ENCODE assay signal across 17 cellular contexts in genomic region chr2:85263591-85263990, GRCh38.
"Had no signal": no experiment of that assay in that cellular context is flagged by ENCODE, and none has a peak within 500 bp of the region (broad histone marks: within the 10 kb centered on the region; RNA-seq: fewer than 3 reads in every experiment).

No MANE protein-coding gene starts in this region.

- H3K4me3 Mint-ChIP-seq: activated CD4-positive, alpha-beta T cell treated with anti-CD3 and anti-CD28 coated beads, Interleukin-2, amount 10 ng/mL, durations not matched to agents 7 days and 5 days; activated naive CD8-positive, alpha-beta T cell treated with anti-CD3 and anti-CD28 coated beads, Interleukin-2, amount 10 ng/mL, durations not matched to agents 7 days and 5 days; dendritic cell treated with granulocyte-macrophage colony-stimulating factor and Interleukin-4, amounts not matched to agents 40 ng/mL and 50 ng/mL, for 4 days; immature natural killer cell; stimulated activated naive B cell treated with anti-CD40 and anti-IgM and Interleukin-4, amounts not matched to agents 10 μg/mL and 1 μg/mL and 100 μg/mL, for 72 hours; T-helper 2 cell treated with Interferon-gamma antibody and Interleukin-4, amounts not matched to agents 5 μg/mL and 100 μg/mL, for 36 hours had no signal

- H3K9me3 Mint-ChIP-seq: activated CD4-positive, alpha-beta T cell treated with anti-CD3 and anti-CD28 coated beads, Interleukin-2, amount 10 ng/mL, durations not matched to agents 7 days and 5 days; activated naive CD8-positive, alpha-beta T cell treated with anti-CD3 and anti-CD28 coated beads, Interleukin-2, amount 10 ng/mL, durations not matched to agents 7 days and 5 days; dendritic cell treated with granulocyte-macrophage colony-stimulating factor and Interleukin-4, amounts not matched to agents 40 ng/mL and 50 ng/mL, for 4 days; immature natural killer cell; stimulated activated naive B cell treated with anti-CD40 and anti-IgM and Interleukin-4, amounts not matched to agents 10 μg/mL and 1 μg/mL and 100 μg/mL, for 72 hours; T-helper 2 cell treated with Interferon-gamma antibody and Interleukin-4, amounts not matched to agents 5 μg/mL and 100 μg/mL, for 36 hours had no signal

- H3K27ac ChIP-seq: skin epidermis had no signal

- H3K27me3 ChIP-seq: heart left ventricle, thyroid gland had no signal

- H3K36me3 ChIP-seq: heart left ventricle, thyroid gland had no signal

- H3K27me3 Mint-ChIP-seq: activated naive CD8-positive, alpha-beta T cell treated with anti-CD3 and anti-CD28 coated beads, Interleukin-2, amount 10 ng/mL, durations not matched to agents 7 days and 5 days had no signal

- H3K36me3 Mint-ChIP-seq: activated naive CD8-positive, alpha-beta T cell treated with anti-CD3 and anti-CD28 coated beads, Interleukin-2, amount 10 ng/mL, durations not matched to agents 7 days and 5 days; immature natural killer cell; stimulated activated naive B cell treated with anti-CD40 and anti-IgM and Interleukin-4, amounts not matched to agents 10 μg/mL and 1 μg/mL and 100 μg/mL, for 72 hours had no signal

- H3K4me3 ChIP-seq: heart left ventricle, skin epidermis, thyroid gland had no signal

- ATAC-seq: heart left ventricle; stimulated activated naive B cell treated with anti-CD40 and anti-IgM and Interleukin-4, amounts not matched to agents 10 μg/mL and 1 μg/mL and 100 μg/mL, for 72 hours had no signal

- H3K4me1 Mint-ChIP-seq: activated CD4-positive, alpha-beta T cell treated with anti-CD3 and anti-CD28 coated beads, Interleukin-2, amount 10 ng/mL, durations not matched to agents 7 days and 5 days; immature natural killer cell; stimulated activated naive B cell treated with anti-CD40 and anti-IgM and Interleukin-4, amounts not matched to agents 10 μg/mL and 1 μg/mL and 100 μg/mL, for 72 hours had no signal

- H3K27ac Mint-ChIP-seq: activated CD4-positive, alpha-beta T cell treated with anti-CD3 and anti-CD28 coated beads, Interleukin-2, amount 10 ng/mL, durations not matched to agents 7 days and 5 days; activated naive CD8-positive, alpha-beta T cell treated with anti-CD3 and anti-CD28 coated beads, Interleukin-2, amount 10 ng/mL, durations not matched to agents 7 days and 5 days; dendritic cell treated with granulocyte-macrophage colony-stimulating factor and Interleukin-4, amounts not matched to agents 40 ng/mL and 50 ng/mL, for 4 days; immature natural killer cell; stimulated activated naive B cell treated with anti-CD40 and anti-IgM and Interleukin-4, amounts not matched to agents 10 μg/mL and 1 μg/mL and 100 μg/mL, for 72 hours; T-helper 2 cell treated with Interferon-gamma antibody and Interleukin-4, amounts not matched to agents 5 μg/mL and 100 μg/mL, for 36 hours had no signal

- DNase-seq: activated CD4-positive, alpha-beta T cell treated with anti-CD3 and anti-CD28 coated beads, Interleukin-2, amount 10 ng/mL, durations not matched to agents 7 days and 5 days; activated CD4-positive, CD25-positive, alpha-beta regulatory T cell; activated naive CD4-positive, alpha-beta T cell; activated naive CD8-positive, alpha-beta T cell treated with anti-CD3 and anti-CD28 coated beads, Interleukin-2, amount 10 ng/mL, durations not matched to agents 7 days and 5 days; activated T-cell treated with anti-CD3 and anti-CD28 coated beads for 4 hours; cerebellar nuclear complex; effector memory CD4-positive, alpha-beta T cell; immature natural killer cell; stimulated activated CD4-positive, alpha-beta T cell treated with anti-CD3 and anti-CD28 coated beads, Interleukin-15, amount 100 ng/mL, for 24 hours; stimulated activated CD4-positive, alpha-beta T cell treated with anti-CD3 and anti-CD28 coated beads, Interleukin-4, amount 100 ng/mL, for 1 hour; stimulated activated naive B cell treated with anti-CD40 and anti-IgM and Interleukin-4, amounts not matched to agents 10 μg/mL and 1 μg/mL and 100 μg/mL, for 72 hours; SW 1271; thyroid gland had no signal
